8 cellular contexts compared by ENCODE assay signal in genomic region chr5:53478411-53479044, GRCh38. TPM values are rescaled to one million over a fixed set of nuclear protein-coding genes. Genes with fewer than 3 reads are reported as not detected.
DNase-seq lines count a peak whose midpoint lies in the region; ATAC-seq and TF ChIP-seq lines count a peak whose summit lies in the region.

No MANE protein-coding gene starts in this region.

- intact Hi-C loops in left cardiac atrium (cut with DNase I) (loop anchor here in 1 of 2 donors (2.0 kb wide), 1 partner anchor 392 kb away; no protein-coding TSS in a partner anchor), psoas muscle (cut with DNase I) (loop anchor here (2.0 to 10.0 kb wide), 4 partner anchors 392 to 739 kb away; no protein-coding TSS in a partner anchor)

- peaks cover 21% of the 10 kb centered on the region for H3K4me1 Mint-ChIP-seq in activated naive CD8-positive, alpha-beta T cell treated with anti-CD3 and anti-CD28 coated beads, Interleukin-2, amount 10 ng/mL, durations not matched to agents 7 days and 5 days

- H3K9me3 ChIP-seq in psoas muscle = no peaks in the 10 kb centered on the region

- 0 to 1% (median 1%) methylated on average over 26 of the region's 26 CpGs for WGBS in psoas muscle, 3 donors

- H3K36me3 Mint-ChIP-seq in activated naive CD8-positive, alpha-beta T cell treated with anti-CD3 and anti-CD28 coated beads, Interleukin-2, amount 10 ng/mL, durations not matched to agents 7 days and 5 days = no peaks in the 10 kb centered on the region

- H3K9me3 Mint-ChIP-seq in activated naive CD8-positive, alpha-beta T cell treated with anti-CD3 and anti-CD28 coated beads, Interleukin-2, amount 10 ng/mL, durations not matched to agents 7 days and 5 days = no peaks in the 10 kb centered on the region

- H3K36me3 ChIP-seq in psoas muscle (ENCODE audit: insufficient read depth in 1 of 2, low read depth in 1 of 2) = peaks cover 0 to 4% of the 10 kb centered on the region in 2 donors

- peak; percentile 17 for DNase-seq in DMS153 (lab: John Stamatoyannopoulos, UW)
- no peak for DNase-seq in HFF-Myc (ENCODE audit: extremely low read depth, low read depth)
- DNase-seq in NCI-H524 (lab: John Stamatoyannopoulos, UW) = peak; percentile 48 to 63
- peak; percentile 38 for DNase-seq in activated naive CD8-positive, alpha-beta T cell treated with anti-CD3 and anti-CD28 coated beads, Interleukin-2, amount 10 ng/mL, durations not matched to agents 7 days and 5 days
- peak; percentile 27 for DNase-seq in left cardiac atrium
- DNase-seq in psoas muscle = peak in 1 of 2 donors; percentile 53

- peak overlapping the region; percentile 95 for H3K4me3 ChIP-seq in HFF-Myc (replicated peaks; ENCODE audit: low read depth, low read length)
- H3K4me3 ChIP-seq in psoas muscle = peak overlapping the region; percentile 71

- no peaks in the 10 kb centered on the region for H3K4me1 ChIP-seq in psoas muscle

- H3K4me3 Mint-ChIP-seq in activated naive CD8-positive, alpha-beta T cell treated with anti-CD3 and anti-CD28 coated beads, Interleukin-2, amount 10 ng/mL, durations not matched to agents 7 days and 5 days = peak overlapping the region; percentile 77

- no peak overlapping the region for H3K27ac ChIP-seq in psoas muscle

- peaks cover 0 to 18% (median 4%) of the 10 kb centered on the region in 3 donors for H3K27me3 ChIP-seq in psoas muscle (ENCODE audit: insufficient read depth in 3 of 3, low read length in 2 of 3)

- H3K27me3 Mint-ChIP-seq in activated naive CD8-positive, alpha-beta T cell treated with anti-CD3 and anti-CD28 coated beads, Interleukin-2, amount 10 ng/mL, durations not matched to agents 7 days and 5 days = peaks cover 65% of the 10 kb centered on the region

- no peak for ATAC-seq in activated naive CD8-positive, alpha-beta T cell treated with anti-CD3 and anti-CD28 coated beads, Interleukin-2, amount 10 ng/mL, durations not matched to agents 7 days and 5 days (ENCODE audit: low read depth)
- ATAC-seq in left cardiac atrium = peak; percentile 21 to 30
- ATAC-seq in psoas muscle = peak; percentile 45 to 66 (median 56)
- ATAC-seq in HG03280 (IDR thresholded peaks at IDR 0.05; ENCODE audit: unreplicated experiment) = no peak
- ATAC-seq in GM21381 (IDR thresholded peaks at IDR 0.05; ENCODE audit: unreplicated experiment) = no peak

- TF ChIP-seq CTCF in HFF-Myc (IDR thresholded peaks at IDR 0.05; ENCODE audit: low read depth, low read length, missing control alignments) (peak; percentile 45), psoas muscle (IDR thresholded peaks at IDR 0.05) (peak; percentile 66)

- POLR2A ChIA-PET in activated naive CD8-positive, alpha-beta T cell treated with anti-CD3 and anti-CD28 coated beads, Interleukin-2, amount 10 ng/mL, durations not matched to agents 7 days and 5 days (lab: Charles Lee) = no interaction called here

- H3K27ac Mint-ChIP-seq in activated naive CD8-positive, alpha-beta T cell treated with anti-CD3 and anti-CD28 coated beads, Interleukin-2, amount 10 ng/mL, durations not matched to agents 7 days and 5 days = no peak overlapping the region

RNA-seq across cellular contexts. Expression of gene FST, which starts 1.9 kb away (rescaled TPM):
- under 1 TPM in 1 of 2 experiments, not detected in 1; 0.28 TPM for total RNA-seq in activated naive CD8-positive, alpha-beta T cell treated with anti-CD3 and anti-CD28 coated beads, Interleukin-2, amount 10 ng/mL, durations not matched to agents 7 days and 5 days
- total RNA-seq in left cardiac atrium (10 to 100 TPM in 1 of 2 donors, 1 to 10 TPM in 1; 2.0 to 10.5 TPM), psoas muscle (10 to 100 TPM in 1 of 4 donors, 1 to 10 TPM in 3; 1.1 to 29.3 (median 3.0) TPM)
- polyA plus RNA-seq in psoas muscle = 1 to 10 TPM in 2 of 3 donors, under 1 TPM in 1; 0.94 to 2.4 (median 1.1) TPM

Comparison
In these comparisons a context has a peak if more than half of its experiments do, and no peak if none do; other contexts are left out.
1. ATAC-seq: peak in left cardiac atrium (2 of 2) and psoas muscle (4 of 4); none in activated naive CD8-positive, alpha-beta T cell treated with anti-CD3 and anti-CD28 coated beads, Interleukin-2, amount 10 ng/mL, durations not matched to agents 7 days and 5 days (single experiment), HG03280 (single experiment) and GM21381 (single experiment).